In genomic region chr22:49948958-49949913, GRCh38 we compare ENCODE assay signal across 1 cellular context.
TF ChIP-seq lines count a peak whose summit lies in the region.

No MANE protein-coding gene starts in this region.

TF ChIP-seq in HepG2, 621 proteins besides CTCF, POLR2A, EP300 and RAD21 (continued from another document and continues in another):
- TF ChIP-seq ARID4A (CRISPR knock-in tag; IDR thresholded peaks at IDR 0.05; ENCODE audit: borderline replicate concordance) (peak; percentile 62), SKI (IDR thresholded peaks at IDR 0.05; ENCODE audit: partially characterized antibody) (peak; percentile 39), ZNF710 (CRISPR knock-in tag; IDR thresholded peaks at IDR 0.05; ENCODE audit: borderline replicate concordance) (peak; percentile 68), RFX5 (IDR thresholded peaks at IDR 0.05; ENCODE audit: low read depth, low read length) (no peak), NR1H2 (CRISPR knock-in tag; IDR thresholded peaks at IDR 0.05; ENCODE audit: borderline replicate concordance, low read depth) (peak; percentile 47; the same call in 1 of the 2 replicates), MAF1 (CRISPR knock-in tag; IDR thresholded peaks at IDR 0.05; ENCODE audit: borderline replicate concordance) (0 out of 2 replicates have a peak, but pooled peaks have one; percentile 76), ZNF562 (CRISPR knock-in tag; IDR thresholded peaks at IDR 0.05; ENCODE audit: borderline replicate concordance) (no peak), ZNF777 (CRISPR knock-in tag; IDR thresholded peaks at IDR 0.05) (peak; percentile 88), ZNF644 (CRISPR knock-in tag; IDR thresholded peaks at IDR 0.05; ENCODE audit: low read depth) (0 out of 2 replicates have a peak, but pooled peaks have one; percentile 16), FOXP1 (IDR thresholded peaks at IDR 0.05) (no peak), FOXP1 (CRISPR knock-in tag; IDR thresholded peaks at IDR 0.05) (no peak; the same call in 1 of the 2 replicates), BRD4 (CRISPR knock-in tag; IDR thresholded peaks at IDR 0.05) (peak; percentile 65), NKX3-1 (CRISPR knock-in tag; IDR thresholded peaks at IDR 0.05) (peak; percentile 89; the same call in 1 of the 2 replicates), STAT6 (CRISPR knock-in tag; IDR thresholded peaks at IDR 0.05; ENCODE audit: borderline replicate concordance) (no peak; the same call in 1 of the 2 replicates), NONO (IDR thresholded peaks at IDR 0.05) (no peak), NONO (CRISPR knock-in tag; conservative IDR thresholded peaks at IDR 0.05) (no peak; the same call in 1 of the 2 replicates), YEATS4 (CRISPR knock-in tag; IDR thresholded peaks at IDR 0.05; ENCODE audit: borderline replicate concordance) (peak; percentile 63), MBD4 (IDR thresholded peaks at IDR 0.05; ENCODE audit: borderline replicate concordance, low read length) (no peak), ZNF792 (CRISPR knock-in tag; IDR thresholded peaks at IDR 0.05) (0 out of 2 replicates have a peak, but pooled peaks have one; percentile 41), EZH2 (conservative IDR thresholded peaks at IDR 0.05; ENCODE audit: low read depth, low read length) (no peak), SALL1 (CRISPR knock-in tag; IDR thresholded peaks at IDR 0.05) (peak; percentile 81), MBNL3 (CRISPR knock-in tag; conservative IDR thresholded peaks at IDR 0.05) (no peak), GATAD2A (CRISPR knock-in tag; IDR thresholded peaks at IDR 0.05) (peak; percentile 84), ZNF280B (CRISPR knock-in tag; IDR thresholded peaks at IDR 0.05; ENCODE audit: borderline replicate concordance) (peak; percentile 74; the same call in 1 of the 2 replicates), NFYB (CRISPR knock-in tag; IDR thresholded peaks at IDR 0.05) (no peak), ZNF788 (CRISPR knock-in tag; IDR thresholded peaks at IDR 0.05; ENCODE audit: borderline replicate concordance) (peak; percentile 94; the same call in 1 of the 2 replicates), PHF8 (CRISPR knock-in tag; IDR thresholded peaks at IDR 0.05) (peak; percentile 58; the same call in 1 of the 2 replicates), SMC3 (IDR thresholded peaks at IDR 0.05; ENCODE audit: low read length) (no peak), ZNF704 (CRISPR knock-in tag; IDR thresholded peaks at IDR 0.05; ENCODE audit: borderline replicate concordance) (0 out of 2 replicates have a peak, but pooled peaks have one; percentile 15), KLF15 (CRISPR knock-in tag; IDR thresholded peaks at IDR 0.05; ENCODE audit: borderline replicate concordance) (no peak; the same call in 1 of the 2 replicates), HNRNPLL (IDR thresholded peaks at IDR 0.05; ENCODE audit: low read depth, low read length, poor library complexity, severe bottlenecking) (peak; percentile 0), ZFP1 (CRISPR knock-in tag; IDR thresholded peaks at IDR 0.05) (peak; percentile 70; the same call in 1 of the 2 replicates), SYNCRIP (IDR thresholded peaks at IDR 0.05; ENCODE audit: insufficient read depth, low read depth, low read length) (no peak), KAT8 (CRISPR knock-in tag; IDR thresholded peaks at IDR 0.05) (peak; percentile 39), ELF3 (CRISPR knock-in tag; IDR thresholded peaks at IDR 0.05) (peak; percentile 78; the same call in 1 of the 2 replicates), ASH2L (IDR thresholded peaks at IDR 0.05; ENCODE audit: insufficient read length, low read depth, low read length) (peak; percentile 45), SRSF1 (optimal IDR thresholded peaks at IDR 0.05; ENCODE audit: low read depth, low read length) (peak; percentile 65), ZNF3 (CRISPR knock-in tag; IDR thresholded peaks at IDR 0.05) (no peak), ZNF772 (CRISPR knock-in tag; IDR thresholded peaks at IDR 0.05) (peak; percentile 87), IKZF5 (CRISPR knock-in tag; IDR thresholded peaks at IDR 0.05) (peak; percentile 19), ZNF460 (CRISPR knock-in tag; IDR thresholded peaks at IDR 0.05; ENCODE audit: borderline replicate concordance) (no peak), ZXDC (CRISPR knock-in tag; IDR thresholded peaks at IDR 0.05) (peak; percentile 94), ZFP90 (CRISPR knock-in tag; IDR thresholded peaks at IDR 0.05; ENCODE audit: borderline replicate concordance) (peak; percentile 86; the same call in 1 of the 2 replicates), ZNF558 (CRISPR knock-in tag; IDR thresholded peaks at IDR 0.05; ENCODE audit: borderline replicate concordance) (peak; percentile 79; the same call in 1 of the 2 replicates), RXRA (CRISPR knock-in tag; IDR thresholded peaks at IDR 0.05) (peak; percentile 88), RXRB (CRISPR knock-in tag; IDR thresholded peaks at IDR 0.05; ENCODE audit: borderline replicate concordance) (peak; percentile 77), KDM4B (CRISPR knock-in tag; IDR thresholded peaks at IDR 0.05) (no peak; the same call in 1 of the 2 replicates), NR0B2 (CRISPR knock-in tag; IDR thresholded peaks at IDR 0.05) (no peak), ZBTB43 (CRISPR knock-in tag; conservative IDR thresholded peaks at IDR 0.05) (peak; percentile 82), ZNF782 (CRISPR knock-in tag; IDR thresholded peaks at IDR 0.05; ENCODE audit: borderline replicate concordance) (no peak), ZNF878 (CRISPR knock-in tag; IDR thresholded peaks at IDR 0.05) (no peak)
